Comparison of ENCODE assay signal across 23 cellular contexts in the genomic region with DNA sequence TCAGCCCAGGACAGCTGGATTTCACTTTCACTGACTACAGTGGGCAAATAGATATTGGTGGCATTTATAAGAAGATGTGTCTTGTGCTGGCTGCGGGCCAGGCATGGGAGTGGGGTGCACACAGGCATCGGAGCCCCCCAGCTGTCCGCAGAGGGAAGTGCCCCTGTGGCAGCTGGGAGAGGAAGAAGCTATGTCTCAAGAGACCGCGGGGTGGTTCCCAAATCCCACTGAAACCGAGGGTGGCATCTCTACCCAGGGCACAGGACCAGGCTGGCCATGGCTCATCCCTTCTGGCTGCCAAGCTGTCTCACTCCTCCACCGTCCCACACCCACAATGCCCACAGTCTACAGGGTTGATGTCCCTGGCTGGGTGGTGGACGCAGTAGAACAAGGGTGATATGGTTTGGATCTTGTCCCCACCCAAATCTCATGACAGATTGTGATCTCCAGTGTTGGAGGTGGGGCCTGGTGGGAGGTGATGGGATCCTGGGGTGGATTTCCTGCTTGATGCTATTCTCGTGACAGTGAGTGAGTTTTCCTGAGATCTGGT.
"Had no signal": no experiment of that assay in that cellular context is flagged by ENCODE, and none has a peak within 500 bp of the region (broad histone marks: within the 10 kb centered on the region; RNA-seq: fewer than 3 reads in every experiment).

No MANE protein-coding gene starts in this region.

- H3K4me3 ChIP-seq: adrenal gland, MG63, SK-N-MC had no signal

- H3K4me1 ChIP-seq: adrenal gland had no signal

- H3K9me3 ChIP-seq: adrenal gland, MG63 had no signal

- ATAC-seq: activated CD4-positive, alpha-beta T cell treated with anti-CD3 and anti-CD28 coated beads for 36 hours; activated T-helper 17 cell treated with anti-CD3 and anti-CD28 coated beads, Interleukin-2, amount 50 U/mL, for 72 hours had no signal

- H3K36me3 ChIP-seq: adrenal gland, MG63, WERI-Rb-1 had no signal

- H3K27me3 ChIP-seq: adrenal gland, MG63 had no signal

- DNase-seq: activated CD4-positive, alpha-beta memory T cell treated with anti-CD3 and anti-CD28 coated beads, Interleukin-2, amount 10 ng/mL, durations not matched to agents 7 days and 5 days; activated CD4-positive, alpha-beta T cell treated with anti-CD3 and anti-CD28 coated beads for 36 hours; activated CD4-positive, alpha-beta T cell treated with anti-CD3 and anti-CD28 coated beads, Interleukin-2, amount 50 U/mL, for 1 hour; activated naive CD4-positive, alpha-beta T cell treated with anti-CD3 and anti-CD28 coated beads, Interleukin-2, amount 50 U/mL, for 16 hours; activated naive CD8-positive, alpha-beta T cell treated with anti-CD3 and anti-CD28 coated beads, Interleukin-2, amount 10 ng/mL, durations not matched to agents 7 days and 5 days; activated T-cell treated with anti-CD3 and anti-CD28 coated beads for 4 hours; activated T-cell treated with anti-CD3 and anti-CD28 coated beads, Interleukin-2, amount 50 U/mL, for 48 hours; adrenal gland; anterior cingulate cortex; caudate nucleus; MG63; MV-4-11; NCI-H1092 treated with DMSO at 0.1 percent for 48 hours; NCI-H1417 treated with DMSO at 0.1 percent for 48 hours; NCI-H1694 treated with DMSO at 0.1 percent for 48 hours; NCI-H2029 treated with DMSO at 0.1 percent for 48 hours; NCI-H510A treated with DMSO at 0.1 percent for 48 hours; NCI-H69; T-helper 1 cell; WERI-Rb-1 had no signal

- FAIRE-seq: RCC 7860 had no signal

- H3K27ac ChIP-seq: adrenal gland, SK-N-MC, WERI-Rb-1 had no signal
